Comparison of ENCODE assay signal across 8 cellular contexts in genomic region chr1:235867903-235868469, GRCh38. TPM values are rescaled to one million over a fixed set of nuclear protein-coding genes. Genes with fewer than 3 reads are reported as not detected.
DNase-seq lines count a peak whose midpoint lies in the region; ATAC-seq and TF ChIP-seq lines count a peak whose summit lies in the region.

No MANE protein-coding gene starts in this region.

- no peaks in the 10 kb centered on the region for H3K9me3 ChIP-seq in right cardiac atrium (ENCODE audit: control insufficient read depth, low read length)
- H3K9me3 ChIP-seq in SJCRH30 (replicated peaks) = no peaks in the 10 kb centered on the region
- H3K9me3 ChIP-seq in mucosa of descending colon = no peaks in the 10 kb centered on the region

- H3K36me3 Mint-ChIP-seq in WTC11 = no peaks in the 10 kb centered on the region

- H3K27me3 ChIP-seq in right cardiac atrium (ENCODE audit: control insufficient read depth, insufficient read depth) (no peaks in the 10 kb centered on the region), SJCRH30 (no peaks in the 10 kb centered on the region)

- 59% methylated on average over 9 of the region's 9 CpGs for WGBS in right cardiac atrium

- H3K27me3 Mint-ChIP-seq in WTC11 (ENCODE audit: low read depth) = peaks cover 40% of the 10 kb centered on the region

- H3K9me3 Mint-ChIP-seq in WTC11 = no peaks in the 10 kb centered on the region

- POLR2A ChIA-PET in WTC11 (lab: Charles Lee) = no interaction called here

- DNase-seq in WTC11 (ENCODE audit: low spot score) (no peak), right cardiac atrium (no peak), SJCRH30 (no peak), G401 (ENCODE audit: low spot score) (no peak), mucosa of descending colon (no peak)

- peak overlapping the region; percentile 83 for H3K4me3 ChIP-seq in right cardiac atrium (ENCODE audit: low read length)
- no peak overlapping the region for H3K4me3 ChIP-seq in SJCRH30
- H3K4me3 ChIP-seq in mucosa of descending colon = no peak overlapping the region

- ATAC-seq in GM18517 (IDR thresholded peaks at IDR 0.05; ENCODE audit: unreplicated experiment) (peak; percentile 47), HG03064 (IDR thresholded peaks at IDR 0.05; ENCODE audit: low read depth, unreplicated experiment) (peak; percentile 32), WTC11 (no peak), right cardiac atrium (no peak), mucosa of descending colon (no peak)

- H3K27ac ChIP-seq in right cardiac atrium (ENCODE audit: low read length) (no peak overlapping the region), temporal lobe (ENCODE audit: low read depth, low read length) (peak overlapping the region; percentile 90), SJCRH30 (no peak overlapping the region)

- intact Hi-C loops in right cardiac atrium (cut with DNase I) (loop anchor here in 1 of 4 donors (5.0 kb wide), 1 partner anchor 104 kb away; no protein-coding TSS in a partner anchor), mucosa of descending colon (cut with DNase I, micrococcal nuclease) (loop anchor here in 1 of 2 donors (10.0 kb wide), 1 partner anchor 107 kb away; no protein-coding TSS in a partner anchor)

- no peaks in the 10 kb centered on the region for H3K4me1 ChIP-seq in right cardiac atrium (ENCODE audit: control insufficient read depth, insufficient read depth, low read length)
- H3K4me1 ChIP-seq in SJCRH30 = 0 out of 2 replicates have a peak, but pooled peaks cover 2% of the 10 kb centered on the region
- peaks cover 8% of the 10 kb centered on the region for H3K4me1 ChIP-seq in mucosa of descending colon (ENCODE audit: low read depth)

- CTCF ChIA-PET in WTC11 (lab: Charles Lee) = interaction anchor here (3.3 kb wide), 1 partner anchor 104 kb away, joined by 85 read pairs; no protein-coding TSS in a partner anchor

- peak overlapping the region; percentile 96 for H3K4me3 Mint-ChIP-seq in WTC11

- TF ChIP-seq CTCF in WTC11 (IDR thresholded peaks at IDR 0.05) (no peak), mucosa of descending colon (IDR thresholded peaks at IDR 0.05) (no peak)

- peaks cover 15% of the 10 kb centered on the region for H3K4me1 Mint-ChIP-seq in WTC11

- in situ Hi-C loops in G401 (cut with HindIII; ENCODE audit: low sequenced_read_pairs) = no loop called here

- H3K36me3 ChIP-seq in SJCRH30 (no peaks in the 10 kb centered on the region), mucosa of descending colon (ENCODE audit: low read depth) (no peaks in the 10 kb centered on the region)

- H3K27ac Mint-ChIP-seq in WTC11 = no peak overlapping the region

TF ChIP-seq in WTC11, 78 proteins besides CTCF, POLR2A, EP300 and RAD21:
- TF ChIP-seq ELF4 (CRISPR knock-in tag; IDR thresholded peaks at IDR 0.05; ENCODE audit: low read depth) = no peak
- TF ChIP-seq ZNF138 (CRISPR knock-in tag; conservative IDR thresholded peaks at IDR 0.05) = no peak
- TF ChIP-seq GABPB1 (CRISPR knock-in tag; IDR thresholded peaks at IDR 0.05) = no peak
- TF ChIP-seq SMAD3 (CRISPR knock-in tag; IDR thresholded peaks at IDR 0.05; ENCODE audit: borderline replicate concordance) = no peak
- no peak for TF ChIP-seq ARID4B (CRISPR knock-in tag; IDR thresholded peaks at IDR 0.05; ENCODE audit: borderline replicate concordance)
- TF ChIP-seq CBFB (CRISPR knock-in tag; IDR thresholded peaks at IDR 0.05; ENCODE audit: low read depth) = no peak
- no peak for TF ChIP-seq CREB1 (CRISPR knock-in tag; IDR thresholded peaks at IDR 0.05)
- TF ChIP-seq NR1H2 (CRISPR knock-in tag; IDR thresholded peaks at IDR 0.05) = no peak
- TF ChIP-seq, protein P1, sequence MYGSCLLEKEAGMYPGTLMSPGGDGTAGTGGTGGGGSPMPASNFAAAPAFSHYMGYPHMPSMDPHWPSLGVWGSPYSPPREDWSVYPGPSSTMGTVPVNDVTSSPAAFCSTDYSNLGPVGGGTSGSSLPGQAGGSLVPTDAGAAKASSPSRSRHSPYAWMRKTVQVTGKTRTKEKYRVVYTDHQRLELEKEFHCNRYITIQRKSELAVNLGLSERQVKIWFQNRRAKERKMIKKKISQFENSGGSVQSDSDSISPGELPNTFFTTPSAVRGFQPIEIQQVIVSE (CRISPR knock-in tag; IDR thresholded peaks at IDR 0.05; ENCODE audit: borderline replicate concordance) = no peak
- no peak for TF ChIP-seq TEAD4 (CRISPR knock-in tag; IDR thresholded peaks at IDR 0.05)

RNA-seq across cellular contexts. Expression of gene LYST, which starts 1.3 kb away (rescaled TPM):
- total RNA-seq in WTC11 (2021) (0.46 to 0.99 TPM (median 0.59 TPM) in 3 replicates), right cardiac atrium (10 to 100 TPM; 10.0 to 15.3 (median 12.0) TPM), temporal lobe (67.9 TPM), mucosa of descending colon (10 to 100 TPM; 24.0 to 32.3 (median 26.7) TPM)
- polyA plus RNA-seq in right cardiac atrium = 3.8 TPM
- total RNA-seq in SJCRH30 (2014; rRNA removed; shearing (Covaris generic)) = 2.3 and 2.9 TPM in 2 replicates
- total RNA-seq in G401 (2014; rRNA removed; shearing (Covaris generic)) = 0.58 and 0.68 TPM in 2 replicates

Comparison
In these comparisons a context has a peak if more than half of its experiments do, and no peak if none do; other contexts are left out.
1. ATAC-seq: peak in GM18517 (single experiment) and HG03064 (single experiment); none in WTC11 (single experiment), right cardiac atrium (0 of 2) and mucosa of descending colon (single experiment).